In the genomic region with DNA sequence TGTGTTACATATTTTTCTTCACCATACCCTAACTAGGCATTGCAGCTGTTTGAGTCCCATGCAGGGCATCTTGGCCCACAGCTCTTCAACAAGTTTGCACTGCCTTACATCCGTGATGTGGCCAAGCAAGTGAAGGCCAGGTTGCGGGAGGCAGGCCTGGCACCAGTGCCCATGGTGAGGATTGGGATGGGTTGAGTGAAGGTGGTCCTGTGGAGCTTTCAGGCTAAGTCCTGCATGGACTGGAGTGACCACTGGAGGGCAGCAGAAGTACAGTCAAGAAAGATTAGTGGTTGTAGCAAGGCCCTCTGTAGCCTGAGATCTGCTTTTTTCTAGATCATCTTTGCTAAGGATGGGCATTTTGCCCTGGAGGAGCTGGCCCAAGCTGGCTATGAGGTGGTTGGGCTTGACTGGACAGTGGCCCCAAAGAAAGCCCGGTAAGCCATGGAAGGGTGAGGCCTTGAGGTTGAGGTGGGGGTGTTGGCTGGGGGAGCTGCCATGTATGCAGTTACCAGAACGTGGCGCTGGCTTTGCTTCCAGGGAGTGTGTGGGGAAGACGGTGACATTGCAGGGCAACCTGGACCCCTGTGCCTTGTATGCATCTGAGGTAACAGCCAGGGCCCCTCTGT, we compare ENCODE assay signal across 1 cellular context.
TF ChIP-seq lines count a peak whose summit lies in the region.

No MANE protein-coding gene starts in this region.

TF ChIP-seq in K562, 482 proteins besides CTCF, POLR2A, EP300 and RAD21 (continued from another document and continues in another):
- TF ChIP-seq TBP (optimal IDR thresholded peaks at IDR 0.05; ENCODE audit: low read depth, low read length) (peak; percentile 32), TRIM24 (IDR thresholded peaks at IDR 0.05) (no peak), XRCC4 (IDR thresholded peaks at IDR 0.05; ENCODE audit: extremely low read depth, insufficient read depth, insufficient read length) (no peak), CREM (IDR thresholded peaks at IDR 0.05; ENCODE audit: low read depth) (no peak), ZNF316 (IDR thresholded peaks at IDR 0.05) (no peak), ZNF696 (CRISPR knock-in tag; conservative IDR thresholded peaks at IDR 0.05) (no peak), PRPF4 (IDR thresholded peaks at IDR 0.05; ENCODE audit: insufficient read depth, low read depth, low read length, poor library complexity, severe bottlenecking) (no peak), HDAC1 (IDR thresholded peaks at IDR 0.05) (no peak; a peak in 1 of 4 replicates), GABPB2 (CRISPR knock-in tag; conservative IDR thresholded peaks at IDR 0.05) (no peak), ZNF785 (CRISPR knock-in tag; IDR thresholded peaks at IDR 0.05) (no peak), ZNF217 (CRISPR knock-in tag; IDR thresholded peaks at IDR 0.05) (no peak), ZBED1 (IDR thresholded peaks at IDR 0.05) (no peak), ZNF717 (CRISPR knock-in tag; IDR thresholded peaks at IDR 0.05) (no peak), TSC22D4 (tag; IDR thresholded peaks at IDR 0.05) (no peak), ARID1B (IDR thresholded peaks at IDR 0.05) (peak; percentile 58), ZNF830 (CRISPR knock-in tag; IDR thresholded peaks at IDR 0.05) (no peak), KHSRP (IDR thresholded peaks at IDR 0.05) (no peak), ZNF263 (CRISPR knock-in tag; IDR thresholded peaks at IDR 0.05; ENCODE audit: borderline replicate concordance) (peak; percentile 42; the same call in 1 of the 2 replicates), ZNF3 (CRISPR knock-in tag; IDR thresholded peaks at IDR 0.05) (no peak), ZNF12 (CRISPR knock-in tag; IDR thresholded peaks at IDR 0.05) (no peak), CEBPZ (IDR thresholded peaks at IDR 0.05; ENCODE audit: borderline replicate concordance, low read depth, low read length) (0 out of 2 replicates have a peak, but pooled peaks have one; percentile 6), TFAP4 (CRISPR knock-in tag; IDR thresholded peaks at IDR 0.05; ENCODE audit: borderline replicate concordance) (peak; percentile 52; the same call in 1 of the 2 replicates), NR3C1 (CRISPR knock-in tag; IDR thresholded peaks at IDR 0.05) (peak; percentile 66; the same call in 1 of the 2 replicates), FUS (optimal IDR thresholded peaks at IDR 0.05; ENCODE audit: low read depth, low read length) (no peak), CBX2 (IDR thresholded peaks at IDR 0.05; ENCODE audit: insufficient read depth, low read length, poor library complexity, severe bottlenecking) (no peak), NFIX (CRISPR knock-in tag; IDR thresholded peaks at IDR 0.05; ENCODE audit: low read depth) (no peak), PHB2 (IDR thresholded peaks at IDR 0.05; ENCODE audit: low read depth) (no peak), BHLHE40 (IDR thresholded peaks at IDR 0.05; ENCODE audit: low read length) (no peak), ZNF699 (CRISPR knock-in tag; IDR thresholded peaks at IDR 0.05; ENCODE audit: insufficient replicate concordance) (no peak), ZNF197 (CRISPR knock-in tag; IDR thresholded peaks at IDR 0.05; ENCODE audit: low read depth) (no peak)
- TF ChIP-seq, protein P1, sequence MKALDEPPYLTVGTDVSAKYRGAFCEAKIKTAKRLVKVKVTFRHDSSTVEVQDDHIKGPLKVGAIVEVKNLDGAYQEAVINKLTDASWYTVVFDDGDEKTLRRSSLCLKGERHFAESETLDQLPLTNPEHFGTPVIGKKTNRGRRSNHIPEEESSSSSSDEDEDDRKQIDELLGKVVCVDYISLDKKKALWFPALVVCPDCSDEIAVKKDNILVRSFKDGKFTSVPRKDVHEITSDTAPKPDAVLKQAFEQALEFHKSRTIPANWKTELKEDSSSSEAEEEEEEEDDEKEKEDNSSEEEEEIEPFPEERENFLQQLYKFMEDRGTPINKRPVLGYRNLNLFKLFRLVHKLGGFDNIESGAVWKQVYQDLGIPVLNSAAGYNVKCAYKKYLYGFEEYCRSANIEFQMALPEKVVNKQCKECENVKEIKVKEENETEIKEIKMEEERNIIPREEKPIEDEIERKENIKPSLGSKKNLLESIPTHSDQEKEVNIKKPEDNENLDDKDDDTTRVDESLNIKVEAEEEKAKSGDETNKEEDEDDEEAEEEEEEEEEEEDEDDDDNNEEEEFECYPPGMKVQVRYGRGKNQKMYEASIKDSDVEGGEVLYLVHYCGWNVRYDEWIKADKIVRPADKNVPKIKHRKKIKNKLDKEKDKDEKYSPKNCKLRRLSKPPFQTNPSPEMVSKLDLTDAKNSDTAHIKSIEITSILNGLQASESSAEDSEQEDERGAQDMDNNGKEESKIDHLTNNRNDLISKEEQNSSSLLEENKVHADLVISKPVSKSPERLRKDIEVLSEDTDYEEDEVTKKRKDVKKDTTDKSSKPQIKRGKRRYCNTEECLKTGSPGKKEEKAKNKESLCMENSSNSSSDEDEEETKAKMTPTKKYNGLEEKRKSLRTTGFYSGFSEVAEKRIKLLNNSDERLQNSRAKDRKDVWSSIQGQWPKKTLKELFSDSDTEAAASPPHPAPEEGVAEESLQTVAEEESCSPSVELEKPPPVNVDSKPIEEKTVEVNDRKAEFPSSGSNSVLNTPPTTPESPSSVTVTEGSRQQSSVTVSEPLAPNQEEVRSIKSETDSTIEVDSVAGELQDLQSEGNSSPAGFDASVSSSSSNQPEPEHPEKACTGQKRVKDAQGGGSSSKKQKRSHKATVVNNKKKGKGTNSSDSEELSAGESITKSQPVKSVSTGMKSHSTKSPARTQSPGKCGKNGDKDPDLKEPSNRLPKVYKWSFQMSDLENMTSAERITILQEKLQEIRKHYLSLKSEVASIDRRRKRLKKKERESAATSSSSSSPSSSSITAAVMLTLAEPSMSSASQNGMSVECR (CRISPR knock-in tag; IDR thresholded peaks at IDR 0.05), result peak; percentile 68
- TF ChIP-seq, protein P2, sequence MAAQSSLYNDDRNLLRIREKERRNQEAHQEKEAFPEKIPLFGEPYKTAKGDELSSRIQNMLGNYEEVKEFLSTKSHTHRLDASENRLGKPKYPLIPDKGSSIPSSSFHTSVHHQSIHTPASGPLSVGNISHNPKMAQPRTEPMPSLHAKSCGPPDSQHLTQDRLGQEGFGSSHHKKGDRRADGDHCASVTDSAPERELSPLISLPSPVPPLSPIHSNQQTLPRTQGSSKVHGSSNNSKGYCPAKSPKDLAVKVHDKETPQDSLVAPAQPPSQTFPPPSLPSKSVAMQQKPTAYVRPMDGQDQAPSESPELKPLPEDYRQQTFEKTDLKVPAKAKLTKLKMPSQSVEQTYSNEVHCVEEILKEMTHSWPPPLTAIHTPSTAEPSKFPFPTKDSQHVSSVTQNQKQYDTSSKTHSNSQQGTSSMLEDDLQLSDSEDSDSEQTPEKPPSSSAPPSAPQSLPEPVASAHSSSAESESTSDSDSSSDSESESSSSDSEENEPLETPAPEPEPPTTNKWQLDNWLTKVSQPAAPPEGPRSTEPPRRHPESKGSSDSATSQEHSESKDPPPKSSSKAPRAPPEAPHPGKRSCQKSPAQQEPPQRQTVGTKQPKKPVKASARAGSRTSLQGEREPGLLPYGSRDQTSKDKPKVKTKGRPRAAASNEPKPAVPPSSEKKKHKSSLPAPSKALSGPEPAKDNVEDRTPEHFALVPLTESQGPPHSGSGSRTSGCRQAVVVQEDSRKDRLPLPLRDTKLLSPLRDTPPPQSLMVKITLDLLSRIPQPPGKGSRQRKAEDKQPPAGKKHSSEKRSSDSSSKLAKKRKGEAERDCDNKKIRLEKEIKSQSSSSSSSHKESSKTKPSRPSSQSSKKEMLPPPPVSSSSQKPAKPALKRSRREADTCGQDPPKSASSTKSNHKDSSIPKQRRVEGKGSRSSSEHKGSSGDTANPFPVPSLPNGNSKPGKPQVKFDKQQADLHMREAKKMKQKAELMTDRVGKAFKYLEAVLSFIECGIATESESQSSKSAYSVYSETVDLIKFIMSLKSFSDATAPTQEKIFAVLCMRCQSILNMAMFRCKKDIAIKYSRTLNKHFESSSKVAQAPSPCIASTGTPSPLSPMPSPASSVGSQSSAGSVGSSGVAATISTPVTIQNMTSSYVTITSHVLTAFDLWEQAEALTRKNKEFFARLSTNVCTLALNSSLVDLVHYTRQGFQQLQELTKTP (IDR thresholded peaks at IDR 0.05; ENCODE audit: low read depth in 1 of 2, partially characterized antibody in 2 of 2), result no peak
- TF ChIP-seq, protein P3, sequence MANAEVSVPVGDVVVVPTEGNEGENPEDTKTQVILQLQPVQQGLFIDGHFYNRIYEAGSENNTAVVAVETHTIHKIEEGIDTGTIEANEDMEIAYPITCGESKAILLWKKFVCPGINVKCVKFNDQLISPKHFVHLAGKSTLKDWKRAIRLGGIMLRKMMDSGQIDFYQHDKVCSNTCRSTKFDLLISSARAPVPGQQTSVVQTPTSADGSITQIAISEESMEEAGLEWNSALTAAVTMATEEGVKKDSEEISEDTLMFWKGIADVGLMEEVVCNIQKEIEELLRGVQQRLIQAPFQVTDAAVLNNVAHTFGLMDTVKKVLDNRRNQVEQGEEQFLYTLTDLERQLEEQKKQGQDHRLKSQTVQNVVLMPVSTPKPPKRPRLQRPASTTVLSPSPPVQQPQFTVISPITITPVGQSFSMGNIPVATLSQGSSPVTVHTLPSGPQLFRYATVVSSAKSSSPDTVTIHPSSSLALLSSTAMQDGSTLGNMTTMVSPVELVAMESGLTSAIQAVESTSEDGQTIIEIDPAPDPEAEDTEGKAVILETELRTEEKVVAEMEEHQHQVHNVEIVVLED (CRISPR knock-in tag; IDR thresholded peaks at IDR 0.05), result no peak
- TF ChIP-seq, protein P4, sequence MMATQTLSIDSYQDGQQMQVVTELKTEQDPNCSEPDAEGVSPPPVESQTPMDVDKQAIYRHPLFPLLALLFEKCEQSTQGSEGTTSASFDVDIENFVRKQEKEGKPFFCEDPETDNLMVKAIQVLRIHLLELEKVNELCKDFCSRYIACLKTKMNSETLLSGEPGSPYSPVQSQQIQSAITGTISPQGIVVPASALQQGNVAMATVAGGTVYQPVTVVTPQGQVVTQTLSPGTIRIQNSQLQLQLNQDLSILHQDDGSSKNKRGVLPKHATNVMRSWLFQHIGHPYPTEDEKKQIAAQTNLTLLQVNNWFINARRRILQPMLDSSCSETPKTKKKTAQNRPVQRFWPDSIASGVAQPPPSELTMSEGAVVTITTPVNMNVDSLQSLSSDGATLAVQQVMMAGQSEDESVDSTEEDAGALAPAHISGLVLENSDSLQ (IDR thresholded peaks at IDR 0.05), result no peak
